ENCODE assay signal across 27 cellular contexts in the genomic region with DNA sequence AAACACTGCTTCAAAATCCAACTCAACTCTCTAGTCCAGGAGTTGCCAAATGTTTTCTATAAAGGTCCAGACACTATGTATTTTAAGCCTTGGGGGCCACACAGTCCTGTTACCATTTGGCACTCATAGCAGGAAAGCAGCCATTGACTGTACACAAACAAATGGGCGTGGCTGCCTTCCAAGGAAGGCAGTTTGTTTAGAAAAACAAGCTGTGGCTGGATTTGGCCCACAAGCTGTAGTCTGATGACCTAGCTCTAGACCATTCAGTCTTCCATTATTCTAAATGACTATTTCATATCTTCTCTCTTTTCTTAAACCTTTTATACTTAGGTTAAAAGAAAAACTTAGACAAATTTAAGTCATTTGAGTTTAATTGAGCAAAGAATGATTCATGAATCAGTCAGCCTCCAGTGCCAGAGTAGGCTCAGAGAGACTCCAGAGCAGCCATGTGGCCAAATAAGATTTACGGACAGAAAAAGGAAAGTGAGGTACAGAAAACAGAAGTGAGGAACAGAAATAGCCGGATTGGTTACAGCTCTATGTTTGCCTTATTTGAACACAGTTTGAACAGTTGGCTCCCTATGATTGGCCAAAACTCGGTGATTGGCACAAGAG.
DNase-seq lines count a peak whose midpoint lies in the region; ATAC-seq, FAIRE-seq and TF ChIP-seq lines count a peak whose summit lies in the region.
"Had no signal": no experiment of that assay in that cellular context is flagged by ENCODE, and none has a peak within 500 bp of the region (broad histone marks: within the 10 kb centered on the region; RNA-seq: fewer than 3 reads in every experiment).

No MANE protein-coding gene starts in this region.

- no peak for FAIRE-seq in H54 (lab: Jason Lieb, UNC)
- FAIRE-seq: endometrium, pancreas had no signal

- intact Hi-C loops in psoas muscle (cut with DNase I) (no loop called here), natural killer cell (cut with micrococcal nuclease) (no loop called here)

- H3K27me3 Mint-ChIP-seq in natural killer cell (ENCODE audit: low read depth in 2 of 2), result no peaks in the 10 kb centered on the region
- H3K27me3 Mint-ChIP-seq: stimulated activated naive B cell treated with anti-CD40 and anti-IgM and Interleukin-4, amounts not matched to agents 10 μg/mL and 1 μg/mL and 100 μg/mL, for 72 hours had no signal

- no peak for ATAC-seq in psoas muscle
- ATAC-seq in natural killer cell, result no peak
- ATAC-seq: gastroesophageal sphincter; pancreas; stimulated activated naive B cell treated with anti-CD40 and anti-IgM and Interleukin-4, amounts not matched to agents 10 μg/mL and 1 μg/mL and 100 μg/mL, for 72 hours had no signal

- H3K9me3 ChIP-seq in MG63, result no peaks in the 10 kb centered on the region
- no peaks in the 10 kb centered on the region for H3K9me3 ChIP-seq in psoas muscle
- H3K9me3 ChIP-seq: esophagus squamous epithelium, pancreas had no signal

- no peak for TF ChIP-seq POLR2A in H54 (IDR thresholded peaks at IDR 0.05; ENCODE audit: low read depth, low read length)

- no peak overlapping the region for H3K27ac ChIP-seq in psoas muscle
- H3K27ac ChIP-seq: BLaER1 treated with 17β-estradiol and CSF1 and Interleukin-3, amounts not matched to agents 10 nM and 100 nM; brain microvascular endothelial cell; esophagus squamous epithelium; gastroesophageal sphincter; pancreas; skin epidermis had no signal

- H3K36me3 ChIP-seq in MG63, result no peaks in the 10 kb centered on the region
- H3K36me3 ChIP-seq in psoas muscle (ENCODE audit: insufficient read depth in 1 of 2, low read depth in 1 of 2), result no peaks in the 10 kb centered on the region
- H3K36me3 ChIP-seq: BLaER1 treated with 17β-estradiol and CSF1 and Interleukin-3, amounts not matched to agents 10 nM and 100 nM; brain microvascular endothelial cell; esophagus squamous epithelium; gastroesophageal sphincter; pancreas had no signal

- peak; percentile 18 for DNase-seq in ELR (ENCODE audit: low read depth)
- peak; percentile 41 for DNase-seq in MG63
- peak; percentile 80 for DNase-seq in astrocyte of the hippocampus (ENCODE audit: low read depth, low spot score)
- peak; percentile 18 for DNase-seq in midbrain (lab: John Stamatoyannopoulos, UW)
- DNase-seq in HuH-7.5 (ENCODE audit: low spot score), result no peak
- no peak for DNase-seq in psoas muscle
- DNase-seq in natural killer cell, result no peak
- no peak for DNase-seq in H54 (ENCODE audit: insufficient read length, low spot score)
- DNase-seq: activated CD4-positive, alpha-beta T cell treated with anti-CD3 and anti-CD28 coated beads, Interleukin-2, amount 50 U/mL, for 48 hours; activated CD4-positive, CD25-positive, alpha-beta regulatory T cell treated with anti-CD3 and anti-CD28 coated beads, Interleukin-2, amount 50 U/mL, for 72 hours; activated naive CD4-positive, alpha-beta T cell treated with Interleukin-2 at 50 U/mL for 16 hours; brain microvascular endothelial cell; DMS79; esophagus squamous epithelium; hippocampal formation; NCI-H1930; NCI-H226; NCI-H82; pancreas; stimulated activated naive B cell treated with anti-CD40 and anti-IgM and Interleukin-4, amounts not matched to agents 10 μg/mL and 1 μg/mL and 100 μg/mL, for 72 hours had no signal

- no peak overlapping the region for H3K27ac Mint-ChIP-seq in natural killer cell
- H3K27ac Mint-ChIP-seq: stimulated activated naive B cell treated with anti-CD40 and anti-IgM and Interleukin-4, amounts not matched to agents 10 μg/mL and 1 μg/mL and 100 μg/mL, for 72 hours; T-helper 1 cell treated with Interleukin-12 subunit alpha and Interleukin-12 subunit beta and Interleukin-4 antibody, amounts not matched to agents 30 μg/mL and 1 μg/mL, for 36 hours had no signal

- TF ChIP-seq CTCF in psoas muscle (IDR thresholded peaks at IDR 0.05) (no peak), natural killer cell (IDR thresholded peaks at IDR 0.05) (no peak)

- no peaks in the 10 kb centered on the region for H3K4me1 Mint-ChIP-seq in natural killer cell
- H3K4me1 Mint-ChIP-seq: neural crest cell; stimulated activated naive B cell treated with anti-CD40 and anti-IgM and Interleukin-4, amounts not matched to agents 10 μg/mL and 1 μg/mL and 100 μg/mL, for 72 hours had no signal

- 51 to 63% (median 55%) methylated on average over 4 of the region's 4 CpGs for WGBS in psoas muscle, 3 donors

- H3K27me3 ChIP-seq in MG63 (no peaks in the 10 kb centered on the region), psoas muscle (ENCODE audit: insufficient read depth in 3 of 3, low read length in 2 of 3) (no peaks in the 10 kb centered on the region)
- H3K27me3 ChIP-seq: BLaER1 treated with 17β-estradiol and CSF1 and Interleukin-3, amounts not matched to agents 10 nM and 100 nM; brain microvascular endothelial cell; esophagus squamous epithelium; gastroesophageal sphincter; pancreas had no signal

- peaks cover 9% of the 10 kb centered on the region for H3K36me3 Mint-ChIP-seq in natural killer cell
- H3K36me3 Mint-ChIP-seq: stimulated activated naive B cell treated with anti-CD40 and anti-IgM and Interleukin-4, amounts not matched to agents 10 μg/mL and 1 μg/mL and 100 μg/mL, for 72 hours had no signal

- H3K4me3 ChIP-seq in MG63 (no peak overlapping the region), psoas muscle (no peak overlapping the region)
- H3K4me3 ChIP-seq: BLaER1 treated with 17β-estradiol and CSF1 and Interleukin-3, amounts not matched to agents 10 nM and 100 nM; esophagus squamous epithelium; gastroesophageal sphincter; lung; pancreas; skin epidermis had no signal

- H3K9me3 Mint-ChIP-seq in natural killer cell, result peaks cover 27 to 28% of the 10 kb centered on the region in 2 donors

- no peak overlapping the region for H3K4me3 Mint-ChIP-seq in natural killer cell
- H3K4me3 Mint-ChIP-seq: neural crest cell; stimulated activated naive B cell treated with anti-CD40 and anti-IgM and Interleukin-4, amounts not matched to agents 10 μg/mL and 1 μg/mL and 100 μg/mL, for 72 hours; T-helper 1 cell treated with Interleukin-12 subunit alpha and Interleukin-12 subunit beta and Interleukin-4 antibody, amounts not matched to agents 30 μg/mL and 1 μg/mL, for 36 hours had no signal

- H3K4me1 ChIP-seq in psoas muscle, result no peaks in the 10 kb centered on the region
- H3K4me1 ChIP-seq: BLaER1 treated with 17β-estradiol and CSF1 and Interleukin-3, amounts not matched to agents 10 nM and 100 nM; esophagus squamous epithelium; pancreas had no signal

Comparison
In these comparisons a context has a peak if more than half of its experiments do, and no peak if none do; other contexts are left out.
1. DNase-seq: peak in ELR (single experiment), MG63 (single experiment), astrocyte of the hippocampus (single experiment) and midbrain (single experiment); none in HuH-7.5 (single experiment), psoas muscle (0 of 2), natural killer cell (single experiment) and H54 (single experiment).